ENCODE assay signal across 8 cellular contexts in genomic region chrX:24646745-24647182, GRCh38. TPM values are rescaled to one million over a fixed set of nuclear protein-coding genes. Genes with fewer than 3 reads are reported as not detected.
DNase-seq lines count a peak whose midpoint lies in the region; ATAC-seq and TF ChIP-seq lines count a peak whose summit lies in the region.

No MANE protein-coding gene starts in this region.

- 0 out of 2 replicates have a peak, but pooled peaks cover 5% of the 10 kb centered on the region for H3K9me3 ChIP-seq in BLaER1
- H3K9me3 ChIP-seq in OCI-LY1 (ENCODE audit: low read length) = no peaks in the 10 kb centered on the region
- H3K9me3 ChIP-seq in esophagus muscularis mucosa = no peaks in the 10 kb centered on the region
- no peaks in the 10 kb centered on the region for H3K9me3 ChIP-seq in neuronal stem cell (replicated peaks in 1 of 2; ENCODE audit: control insufficient read depth in 2 of 2, insufficient read depth in 1 of 2, low read depth in 1 of 2, low read length in 2 of 2)
- no peaks in the 10 kb centered on the region for H3K9me3 ChIP-seq in MG63
- H3K9me3 ChIP-seq in spleen = no peaks in the 10 kb centered on the region

- no peak overlapping the region for H3K9ac ChIP-seq in BLaER1
- H3K9ac ChIP-seq in OCI-LY1 (ENCODE audit: low read length) = no peak overlapping the region
- no peak overlapping the region for H3K9ac ChIP-seq in neuronal stem cell (ENCODE audit: low read depth, low read length, poor library complexity)

- H4K20me1 ChIP-seq in BLaER1 (no peaks in the 10 kb centered on the region), OCI-LY1 (ENCODE audit: insufficient read depth, low read length) (no peaks in the 10 kb centered on the region)

- no peak overlapping the region for H4K8ac ChIP-seq in neuronal stem cell (ENCODE audit: low read depth, low read length)

- intact Hi-C loops in esophagus muscularis mucosa (cut with DNase I) (no loop called here), spleen (cut with DNase I; ENCODE audit: low total_unique reads) (no loop called here)

- no peak overlapping the region for H2BK120ac ChIP-seq in neuronal stem cell (ENCODE audit: low read depth, low read length)

- no peaks in the 10 kb centered on the region for H3K9me2 ChIP-seq in OCI-LY1 (ENCODE audit: low read depth, low read length)

- no peak overlapping the region for H4K91ac ChIP-seq in neuronal stem cell (ENCODE audit: low read depth, low read length, poor library complexity)

- H3K23ac ChIP-seq in neuronal stem cell (ENCODE audit: low read depth, low read length, poor library complexity) = no peak overlapping the region

- TF ChIP-seq EP300 in esophagus muscularis mucosa (IDR thresholded peaks at IDR 0.05) = no peak

- no peak overlapping the region for H2BK12ac ChIP-seq in neuronal stem cell (ENCODE audit: low read length)

- no peak overlapping the region for H3K14ac ChIP-seq in neuronal stem cell (ENCODE audit: low read length)

- H3K18ac ChIP-seq in neuronal stem cell (ENCODE audit: low read length) = no peak overlapping the region

- TF ChIP-seq CTCF in OCI-LY1 (IDR thresholded peaks at IDR 0.05; ENCODE audit: low read length) (no peak), esophagus muscularis mucosa (IDR thresholded peaks at IDR 0.05) (no peak), spleen (IDR thresholded peaks at IDR 0.05 in 8 of 11, conservative IDR thresholded peaks at IDR 0.05 in 3 of 11) (no peak)

- no peaks in the 10 kb centered on the region for H3F3A ChIP-seq in OCI-LY1 (ENCODE audit: insufficient read depth, low read length)

- DNase-seq in esophagus muscularis mucosa (ENCODE audit: extremely low spot score) (no peak), neuronal stem cell (ENCODE audit: low spot score) (peak; percentile 37), MG63 (no peak), spleen (no peak)

- H3K27ac ChIP-seq in BLaER1 (no peak overlapping the region), OCI-LY1 (ENCODE audit: low read depth, low read length, poor library complexity, severe bottlenecking) (no peak overlapping the region), esophagus muscularis mucosa (replicated peaks in 1 of 4) (peak overlapping the region; percentile 24 to 69 (median 58)), neuronal stem cell (replicated peaks; ENCODE audit: low read length) (peak overlapping the region; percentile 81), spleen (no peak overlapping the region)

- H3K4me3 ChIP-seq in BLaER1 = no peak overlapping the region
- peak overlapping the region; percentile 48 for H3K4me3 ChIP-seq in OCI-LY1 (ENCODE audit: low read depth, low read length, poor library complexity, severe bottlenecking)
- H3K4me3 ChIP-seq in esophagus muscularis mucosa = peak overlapping the region; percentile 44 to 51 (median 50)
- peak overlapping the region; percentile 1 to 73 for H3K4me3 ChIP-seq in neuronal stem cell (ENCODE audit: low read length in 2 of 2)
- H3K4me3 ChIP-seq in MG63 = no peak overlapping the region
- peak overlapping the region in 4 of 8 donors; percentile 11 to 56 (median 18) for H3K4me3 ChIP-seq in spleen

- no peak overlapping the region for H2AK5ac ChIP-seq in neuronal stem cell (ENCODE audit: low read depth, low read length)

- H3K27me3 ChIP-seq in BLaER1 (peaks cover 6% of the 10 kb centered on the region; the same call in 1 of the 2 replicates), OCI-LY1 (ENCODE audit: insufficient read depth, low read length) (no peaks in the 10 kb centered on the region), esophagus muscularis mucosa (no peaks in the 10 kb centered on the region), neuronal stem cell (ENCODE audit: control insufficient read depth in 3 of 3, insufficient read depth in 3 of 3, low read depth in 1 of 3, low read length in 3 of 3) (no peaks in the 10 kb centered on the region), MG63 (no peaks in the 10 kb centered on the region), spleen (replicated peaks in 1 of 7) (peaks cover 0 to 48% (median 12%) of the 10 kb centered on the region in 7 donors)

- H2AFZ ChIP-seq in OCI-LY1 (ENCODE audit: low read length) (no peak overlapping the region), neuronal stem cell (ENCODE audit: low read length) (peak overlapping the region; percentile 9)

- 18% methylated on average over 13 of the region's 13 CpGs for WGBS in esophagus muscularis mucosa
- WGBS in neuronal stem cell (ENCODE audit: extremely low coverage in 2 of 2, insufficient read length in 2 of 2, insufficient replicate concordance in 1 of 2), 2 donors = no CpG with 5 or more reads among the region's 13 CpGs
- WGBS in spleen, 5 donors = 1 to 25% (median 5%) methylated on average over 13 of the region's 13 CpGs

- H3K4me2 ChIP-seq in BLaER1 (0 out of 2 replicates have a peak overlapping the region, but pooled peaks have one; percentile 46), OCI-LY1 (ENCODE audit: low read length) (peak overlapping the region; percentile 58; the same call in 1 of the 2 replicates), neuronal stem cell (ENCODE audit: insufficient read depth, low read length, poor library complexity, severe bottlenecking) (peak overlapping the region; percentile 37)

- TF ChIP-seq POLR2A in esophagus muscularis mucosa (IDR thresholded peaks at IDR 0.05; ENCODE audit: low read depth) = no peak
- no peak for TF ChIP-seq POLR2A in spleen (IDR thresholded peaks at IDR 0.05)

- H3K4ac ChIP-seq in neuronal stem cell (ENCODE audit: low read length) = no peak overlapping the region

- H2BK15ac ChIP-seq in neuronal stem cell (ENCODE audit: low read length) = no peak overlapping the region

- H3K36me3 ChIP-seq in BLaER1 = no peaks in the 10 kb centered on the region
- no peaks in the 10 kb centered on the region for H3K36me3 ChIP-seq in OCI-LY1 (ENCODE audit: insufficient read depth, low read length)
- no peaks in the 10 kb centered on the region for H3K36me3 ChIP-seq in esophagus muscularis mucosa
- no peaks in the 10 kb centered on the region for H3K36me3 ChIP-seq in neuronal stem cell (replicated peaks in 1 of 2; ENCODE audit: control insufficient read depth in 2 of 2, insufficient read depth in 2 of 2, low read length in 2 of 2)
- H3K36me3 ChIP-seq in MG63 = no peaks in the 10 kb centered on the region
- no peaks in the 10 kb centered on the region for H3K36me3 ChIP-seq in spleen

- H3K4me1 ChIP-seq in BLaER1 (peaks cover 6% of the 10 kb centered on the region; the same call in 1 of the 2 replicates), OCI-LY1 (ENCODE audit: insufficient read depth, low read length, severe bottlenecking) (peaks cover 14% of the 10 kb centered on the region), esophagus muscularis mucosa (peaks cover 0 to 6% (median 5%) of the 10 kb centered on the region in 4 donors), neuronal stem cell (ENCODE audit: control insufficient read depth in 2 of 2, insufficient read depth in 1 of 2, low read depth in 1 of 2, low read length in 2 of 2) (peaks cover 0 to 6% of the 10 kb centered on the region in 2 donors), spleen (peaks cover 0 to 24% (median 10%) of the 10 kb centered on the region in 6 donors)

- no peaks in the 10 kb centered on the region for H3K79me2 ChIP-seq in OCI-LY1 (ENCODE audit: insufficient read depth, low read length)

- ATAC-seq in GM21717 (IDR thresholded peaks at IDR 0.05; ENCODE audit: unreplicated experiment) (peak; percentile 15), GM21447 (IDR thresholded peaks at IDR 0.05; ENCODE audit: unreplicated experiment) (no peak)

- no peaks in the 10 kb centered on the region for H3K79me1 ChIP-seq in neuronal stem cell (ENCODE audit: low read depth, low read length)

- H2BK5ac ChIP-seq in neuronal stem cell (ENCODE audit: low read length) = no peak overlapping the region

RNA-seq across cellular contexts. Expression of gene PCYT1B, which starts 0.4 kb away (rescaled TPM):
- total RNA-seq in esophagus muscularis mucosa (10 to 100 TPM in 1 of 4 donors, 1 to 10 TPM in 3; 5.8 to 11.7 (median 9.5) TPM), spleen (1 to 10 TPM in 2 of 7 donors, under 1 TPM in 5; 0.33 to 1.5 (median 0.86) TPM)
- 3.9 TPM for polyA plus RNA-seq in neuronal stem cell (2013, experiment 1 of 2)
- polyA plus RNA-seq in neuronal stem cell (2013, experiment 2 of 2) = 4.1 TPM
- 0.07 TPM in 1 of 2 replicates, not detected in the other for total RNA-seq in MG63 (2014; rRNA removed; shearing (Covaris generic); ENCODE audit: low replicate concordance)
- under 1 TPM; 0.02 to 0.11 (median 0.10) TPM for polyA plus RNA-seq in spleen

RNA-seq across cellular contexts. Expression of gene POLA1, which starts 47.0 kb away (rescaled TPM):
- total RNA-seq in esophagus muscularis mucosa (10 to 100 TPM in 1 of 4 donors, 1 to 10 TPM in 3; 9.4 to 15.7 (median 10.0) TPM), spleen (10 to 100 TPM; 10.3 to 15.4 (median 12.1) TPM)
- polyA plus RNA-seq in neuronal stem cell (2013, experiment 1 of 2) = 6.1 TPM
- polyA plus RNA-seq in neuronal stem cell (2013, experiment 2 of 2) = 6.1 TPM
- total RNA-seq in MG63 (2014; rRNA removed; shearing (Covaris generic); ENCODE audit: low replicate concordance) = 11.3 and 19.9 TPM in 2 replicates
- polyA plus RNA-seq in spleen = 1 to 10 TPM; 2.1 to 3.6 (median 3.0) TPM

Comparison
In these comparisons a context has a peak if more than half of its experiments do, and no peak if none do; other contexts are left out.
1. H3K27ac ChIP-seq: peak in esophagus muscularis mucosa (4 of 4) and neuronal stem cell (single experiment); none in BLaER1 (single experiment), OCI-LY1 (single experiment) and spleen (0 of 8).
2. H3K4me3 ChIP-seq: peak in OCI-LY1 (single experiment), esophagus muscularis mucosa (4 of 4) and neuronal stem cell (2 of 2); none in BLaER1 (single experiment) and MG63 (single experiment).
3. Peak in every context shown above with its lines, with median percentiles within 50 percentile points of each other: H3K4me2 ChIP-seq.